ENCODE assay signal across 20 cellular contexts in genomic region chr7:25308898-25309521, GRCh38.
"Had no signal": no experiment of that assay in that cellular context is flagged by ENCODE, and none has a peak within 500 bp of the region (broad histone marks: within the 10 kb centered on the region; RNA-seq: fewer than 3 reads in every experiment).

No MANE protein-coding gene starts in this region.

- H3K27me3 ChIP-seq: tibial artery, vagina had no signal

- H3K27ac Mint-ChIP-seq: activated CD4-positive, alpha-beta memory T cell treated with anti-CD3 and anti-CD28 coated beads for 36 hours; activated CD4-positive, alpha-beta T cell treated with anti-CD3 and anti-CD28 coated beads for 36 hours; activated naive CD8-positive, alpha-beta T cell; activated T-helper 1 cell treated with anti-CD3 and anti-CD28 coated beads, Interleukin-12 subunit alpha, Interleukin-12 subunit beta, Interleukin-2, Interleukin-4 antibody, amounts not matched to agents 30 ng/mL and 10 ng/mL and 1 ng/mL, durations not matched to agents 14 hours and 24 hours and 36 hours; immature natural killer cell; memory B cell; naive thymus-derived CD8-positive, alpha-beta T cell; T-helper 17 cell had no signal

- H3K36me3 Mint-ChIP-seq: activated CD4-positive, alpha-beta memory T cell treated with anti-CD3 and anti-CD28 coated beads for 36 hours; activated naive CD8-positive, alpha-beta T cell; immature natural killer cell; memory B cell; naive thymus-derived CD8-positive, alpha-beta T cell had no signal

- H3K4me3 ChIP-seq: coronary artery, tibial artery, vagina had no signal

- H3K36me3 ChIP-seq: tibial artery, vagina had no signal

- DNase-seq: activated CD4-positive, alpha-beta memory T cell treated with anti-CD3 and anti-CD28 coated beads for 36 hours; activated CD4-positive, alpha-beta T cell treated with anti-CD3 and anti-CD28 coated beads for 36 hours; activated gamma-delta T cell treated with Interleukin-2 at 50 U/mL for 16 hours; activated T-cell treated with anti-CD3 and anti-CD28 coated beads for 4 hours; immature natural killer cell; kidney glomerular epithelial cell; left ventricle myocardium superior; naive thymus-derived CD8-positive, alpha-beta T cell; stimulated activated CD4-positive, alpha-beta T cell treated with anti-CD3 and anti-CD28 coated beads, Interleukin-12 subunit alpha, Interleukin-12 subunit beta, amount 100 ng/mL, for 4 hours; stimulated activated CD4-positive, alpha-beta T cell treated with anti-CD3 and anti-CD28 coated beads, Interleukin-2, amount 100 ng/mL, for 24 hours; stimulated activated naive CD8-positive, alpha-beta T cell treated with anti-CD3 and anti-CD28 coated beads, Interleukin-15, Interleukin-2, amounts not matched to agents 100 U/mL and 50 U/mL, for 24 hours; T-helper 17 cell; tibial artery had no signal

- H3K4me1 ChIP-seq: tibial artery, vagina had no signal

- H3K9me3 Mint-ChIP-seq: activated CD4-positive, alpha-beta memory T cell treated with anti-CD3 and anti-CD28 coated beads for 36 hours; activated T-helper 1 cell treated with anti-CD3 and anti-CD28 coated beads, Interleukin-12 subunit alpha, Interleukin-12 subunit beta, Interleukin-2, Interleukin-4 antibody, amounts not matched to agents 30 ng/mL and 10 ng/mL and 1 ng/mL, durations not matched to agents 14 hours and 24 hours and 36 hours; immature natural killer cell; memory B cell; naive thymus-derived CD8-positive, alpha-beta T cell had no signal

- H3K4me3 Mint-ChIP-seq: activated CD4-positive, alpha-beta memory T cell treated with anti-CD3 and anti-CD28 coated beads for 36 hours; activated CD4-positive, alpha-beta T cell treated with anti-CD3 and anti-CD28 coated beads for 36 hours; activated naive CD8-positive, alpha-beta T cell; activated T-helper 1 cell treated with anti-CD3 and anti-CD28 coated beads, Interleukin-12 subunit alpha, Interleukin-12 subunit beta, Interleukin-2, Interleukin-4 antibody, amounts not matched to agents 30 ng/mL and 10 ng/mL and 1 ng/mL, durations not matched to agents 14 hours and 24 hours and 36 hours; immature natural killer cell; memory B cell; naive thymus-derived CD8-positive, alpha-beta T cell had no signal

- H3K4me1 Mint-ChIP-seq: activated CD4-positive, alpha-beta T cell treated with anti-CD3 and anti-CD28 coated beads for 36 hours; immature natural killer cell; memory B cell; naive thymus-derived CD8-positive, alpha-beta T cell had no signal

- FAIRE-seq: TTC549 had no signal

- H3K27ac ChIP-seq: coronary artery, tibial artery, vagina had no signal

- ATAC-seq: activated CD4-positive, alpha-beta T cell treated with anti-CD3 and anti-CD28 coated beads for 36 hours; esophagus mucosa; left ventricle myocardium superior; naive thymus-derived CD8-positive, alpha-beta T cell; stimulated activated naive CD8-positive, alpha-beta T cell treated with anti-CD3 and anti-CD28 coated beads, Interleukin-15, Interleukin-2, amounts not matched to agents 100 U/mL and 50 U/mL, for 24 hours; T-helper 17 cell had no signal
